Comparison of ENCODE assay signal across 8 cellular contexts in genomic region chr4:177051473-177052060, GRCh38.
A peak's percentile ranks its signal among the peaks of the same experiment; 100 is the strongest.
DNase-seq lines count a peak whose midpoint lies in the region; ATAC-seq and TF ChIP-seq lines count a peak whose summit lies in the region.

No MANE protein-coding gene starts in this region.

- no peak for TF ChIP-seq POLR2A in breast epithelium (IDR thresholded peaks at IDR 0.05)
- TF ChIP-seq POLR2A in sigmoid colon (IDR thresholded peaks at IDR 0.05) = no peak

- H3K36me3 Mint-ChIP-seq in MCF 10A (ENCODE audit: insufficient read depth, unreplicated experiment) = no peaks in the 10 kb centered on the region
- H3K36me3 Mint-ChIP-seq in CD4-positive, alpha-beta T cell (ENCODE audit: low read depth) = no peaks in the 10 kb centered on the region

- H3K27ac Mint-ChIP-seq in MCF 10A (ENCODE audit: low read depth, unreplicated experiment) = no peak overlapping the region
- no peak overlapping the region for H3K27ac Mint-ChIP-seq in CD4-positive, alpha-beta T cell

- no peaks in the 10 kb centered on the region for H3K4me1 Mint-ChIP-seq in MCF 10A (ENCODE audit: insufficient read depth, unreplicated experiment)
- no peaks in the 10 kb centered on the region for H3K4me1 Mint-ChIP-seq in CD4-positive, alpha-beta T cell (ENCODE audit: low read depth)

- BruUV-seq in MCF 10A (replicated peaks; lab: Mats Ljungman, UMichigan) = no TSS peak

- intact Hi-C loops in MCF 10A (cut with micrococcal nuclease) (no loop called here), breast epithelium (cut with DNase I; ENCODE audit: low total_unique reads) (no loop called here), sigmoid colon (cut with DNase I) (no loop called here)
- intact Hi-C loops in CD4-positive, alpha-beta T cell (cut with DNase I, micrococcal nuclease) = no loop called here

- no peaks in the 10 kb centered on the region for H3K27me3 Mint-ChIP-seq in MCF 10A (ENCODE audit: insufficient read depth, unreplicated experiment)
- H3K27me3 Mint-ChIP-seq in CD4-positive, alpha-beta T cell = peaks cover 5% of the 10 kb centered on the region

- H3K9me3 Mint-ChIP-seq in MCF 10A (ENCODE audit: unreplicated experiment) = no peaks in the 10 kb centered on the region
- H3K9me3 Mint-ChIP-seq in CD4-positive, alpha-beta T cell = no peaks in the 10 kb centered on the region

- H3K27ac ChIP-seq in breast epithelium = no peak overlapping the region
- no peak overlapping the region for H3K27ac ChIP-seq in CD4-positive, alpha-beta T cell (ENCODE audit: low read depth, low read length)
- H3K27ac ChIP-seq in sigmoid colon = no peak overlapping the region

- TF ChIP-seq EP300 in sigmoid colon (IDR thresholded peaks at IDR 0.05) = no peak

- H3K4me3 ChIP-seq in breast epithelium = no peak overlapping the region
- no peak overlapping the region for H3K4me3 ChIP-seq in sigmoid colon

- DNase-seq in MCF 10A (ENCODE audit: unreplicated experiment) (peak; percentile 58), breast epithelium (ENCODE audit: low spot score in 2 of 2) (no peak), HT-29 (ENCODE audit: low spot score) (peak; percentile 50), UCSD-AML1 (lab: John Stamatoyannopoulos, UW; ENCODE audit: unreplicated experiment) (peak; percentile 14), kidney tubule cell (ENCODE audit: low spot score) (peak; percentile 58), sigmoid colon (no peak)
- no peak for DNase-seq in CD4-positive, alpha-beta T cell

- TF ChIP-seq CTCF in MCF 10A (IDR thresholded peaks at IDR 0.05; ENCODE audit: unreplicated experiment) = peak; percentile 58
- TF ChIP-seq CTCF in breast epithelium (IDR thresholded peaks at IDR 0.05) = no peak
- TF ChIP-seq CTCF in CD4-positive, alpha-beta T cell (IDR thresholded peaks at IDR 0.05) = no peak
- TF ChIP-seq CTCF in sigmoid colon (IDR thresholded peaks at IDR 0.05) = no peak

- 61 to 69% methylated on average over 7 of the region's 7 CpGs for WGBS in sigmoid colon, 2 donors

- H3K27me3 ChIP-seq in breast epithelium (no peaks in the 10 kb centered on the region), sigmoid colon (no peaks in the 10 kb centered on the region)
- no peaks in the 10 kb centered on the region for H3K27me3 ChIP-seq in CD4-positive, alpha-beta T cell (ENCODE audit: control insufficient read depth, insufficient read depth, low read length)

- H3K4me1 ChIP-seq in breast epithelium (no peaks in the 10 kb centered on the region), sigmoid colon (no peaks in the 10 kb centered on the region)

- H3K4me3 Mint-ChIP-seq in MCF 10A (ENCODE audit: unreplicated experiment) = no peak overlapping the region
- H3K4me3 Mint-ChIP-seq in CD4-positive, alpha-beta T cell = no peak overlapping the region

- CTCF ChIA-PET in MCF 10A (lab: Yijun Ruan, JAX) = interaction anchor here (0.5 to 1.1 kb wide), 10 partner anchors 18 to 660 kb away, joined by 3 to 4 read pairs (median 3); no protein-coding TSS in a partner anchor
- CTCF ChIA-PET in CD4-positive, alpha-beta T cell (lab: Charles Lee) = no interaction called here

- H3K9me3 ChIP-seq in breast epithelium (no peaks in the 10 kb centered on the region), sigmoid colon (no peaks in the 10 kb centered on the region)
- no peaks in the 10 kb centered on the region for H3K9me3 ChIP-seq in CD4-positive, alpha-beta T cell (ENCODE audit: control insufficient read depth, low read length)

- POLR2A ChIA-PET in MCF 10A (lab: Yijun Ruan, JAX) = no interaction called here
- POLR2A ChIA-PET in CD4-positive, alpha-beta T cell (lab: Charles Lee) = no interaction called here

- peak; percentile 89 for ATAC-seq in GM21619 (IDR thresholded peaks at IDR 0.05; ENCODE audit: unreplicated experiment)
- no peak for ATAC-seq in CD4-positive, alpha-beta T cell (ENCODE audit: poor library complexity)

- no peaks in the 10 kb centered on the region for H3K36me3 ChIP-seq in breast epithelium
- no peaks in the 10 kb centered on the region for H3K36me3 ChIP-seq in sigmoid colon

Comparison
In these comparisons a context has a peak if more than half of its experiments do, and no peak if none do; other contexts are left out.
1. DNase-seq: peak in MCF 10A (single experiment), HT-29 (single experiment), UCSD-AML1 (single experiment) and kidney tubule cell (single experiment); none in breast epithelium (0 of 2), CD4-positive, alpha-beta T cell (0 of 10) and sigmoid colon (single experiment).